ENCODE assay signal across 18 cellular contexts in the genomic region with DNA sequence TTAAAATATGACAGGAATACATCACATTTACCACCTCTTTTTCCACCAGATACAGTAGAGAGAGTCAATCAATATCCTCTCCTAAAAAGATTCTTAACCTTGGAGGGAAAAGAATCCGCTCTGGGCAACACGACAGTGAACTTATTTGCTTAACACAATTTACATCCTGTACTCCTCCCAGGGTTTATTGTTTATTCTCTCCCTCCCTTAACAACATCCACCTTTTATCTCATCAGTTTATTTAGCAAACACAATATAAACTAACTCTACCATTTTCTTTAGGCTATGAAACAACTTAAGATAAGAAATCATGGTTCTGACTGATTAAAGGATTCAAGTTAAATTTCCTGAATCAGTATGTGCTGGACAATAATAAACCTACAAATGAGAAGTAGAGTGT. TPM values are rescaled to one million over a fixed set of nuclear protein-coding genes. Genes with fewer than 3 reads are reported as not detected.
DNase-seq lines count a peak whose midpoint lies in the region; ATAC-seq and TF ChIP-seq lines count a peak whose summit lies in the region.
"Had no signal": no experiment of that assay in that cellular context is flagged by ENCODE, and none has a peak within 500 bp of the region (broad histone marks: within the 10 kb centered on the region; RNA-seq: fewer than 3 reads in every experiment).

No MANE protein-coding gene starts in this region.

- no peak for DNase-seq in epithelial cell of prostate (ENCODE audit: low read depth, low spot score)
- no peak for DNase-seq in MG63
- DNase-seq in NCI-H1436 (lab: John Stamatoyannopoulos, UW) = no peak
- DNase-seq in NCI-H446 (lab: John Stamatoyannopoulos, UW) = no peak
- DNase-seq in kidney glomerular epithelial cell (lab: John Stamatoyannopoulos, UW) = no peak
- DNase-seq: activated CD4-positive, alpha-beta memory T cell treated with anti-CD3 and anti-CD28 coated beads for 36 hours; activated gamma-delta T cell treated with Interleukin-2 at 50 U/mL for 16 hours; left ventricle myocardium inferior; NCI-H1048; NCI-H446 treated with DMSO at 0.1 percent for 48 hours; sigmoid colon; stimulated activated naive CD4-positive, alpha-beta T cell treated with Interleukin-2 at 50 U/mL for 16 hours; T1000 had no signal

- TF ChIP-seq CTCF in DOHH2 (IDR thresholded peaks at IDR 0.05; ENCODE audit: low read depth, low read length, poor library complexity, severe bottlenecking) = no peak

- H3K27ac ChIP-seq in DOHH2 (ENCODE audit: low read depth, low read length) (peak overlapping the region; percentile 61), epithelial cell of prostate (peak overlapping the region; percentile 9)
- H3K27ac ChIP-seq: breast epithelium, left ventricle myocardium inferior, sigmoid colon had no signal

- no peaks in the 10 kb centered on the region; the same call in 1 of the 2 replicates for H3K36me3 ChIP-seq in DOHH2 (ENCODE audit: control insufficient read depth, low read length)
- H3K36me3 ChIP-seq in MG63 = no peaks in the 10 kb centered on the region
- H3K36me3 ChIP-seq: breast epithelium, left ventricle myocardium inferior, sigmoid colon had no signal

- H4K20me1 ChIP-seq in DOHH2 (ENCODE audit: control insufficient read depth, insufficient read depth, low read depth, low read length) = no peaks in the 10 kb centered on the region; the same call in 1 of the 2 replicates

- H3K9me3 ChIP-seq in DOHH2 (ENCODE audit: control insufficient read depth, insufficient read depth, low read length) (no peaks in the 10 kb centered on the region), MG63 (no peaks in the 10 kb centered on the region)
- H3K9me3 ChIP-seq: breast epithelium, left ventricle myocardium inferior, sigmoid colon had no signal

- H3K4me1 ChIP-seq in DOHH2 (ENCODE audit: control insufficient read depth, low read length) = peaks cover 23% of the 10 kb centered on the region
- H3K4me1 ChIP-seq: breast epithelium had no signal

- peak overlapping the region; percentile 64 for H3K4me2 ChIP-seq in DOHH2 (ENCODE audit: low read length)

- H3K4me3 ChIP-seq in DOHH2 (ENCODE audit: low read length) = peak overlapping the region; percentile 43
- H3K4me3 ChIP-seq in MG63 = no peak overlapping the region
- H3K4me3 ChIP-seq: BLaER1 treated with 17β-estradiol and CSF1 and Interleukin-3, amounts not matched to agents 10 nM and 100 nM; breast epithelium; left ventricle myocardium inferior; sigmoid colon had no signal

- ATAC-seq in GM19452 (IDR thresholded peaks at IDR 0.05; ENCODE audit: unreplicated experiment) (peak; percentile 26), HG03159 (IDR thresholded peaks at IDR 0.05; ENCODE audit: unreplicated experiment) (peak; percentile 21)

- H3K9me2 ChIP-seq in DOHH2 (replicated peaks; ENCODE audit: control insufficient read depth, low read length) = no peaks in the 10 kb centered on the region

- H3F3A ChIP-seq in DOHH2 (ENCODE audit: control insufficient read depth, insufficient read depth) = peaks cover 7% of the 10 kb centered on the region; the same call in 1 of the 2 replicates

- H3K27me3 ChIP-seq in DOHH2 (ENCODE audit: control insufficient read depth, low read length) (no peaks in the 10 kb centered on the region), MG63 (no peaks in the 10 kb centered on the region)
- H3K27me3 ChIP-seq: BLaER1 treated with 17β-estradiol and CSF1 and Interleukin-3, amounts not matched to agents 10 nM and 100 nM; breast epithelium; sigmoid colon had no signal

- peaks cover 31% of the 10 kb centered on the region for H3K79me2 ChIP-seq in DOHH2 (ENCODE audit: control insufficient read depth, low read length)

RNA-seq across cellular contexts. Expression of a gene that starts 50.9 kb away (rescaled TPM):
- total RNA-seq in MG63 (2014; rRNA removed; shearing (Covaris generic); ENCODE audit: low replicate concordance) = 7.6 and 11.1 TPM in 2 replicates

RNA-seq across cellular contexts. Expression of a gene that starts 51.2 kb away (rescaled TPM):
- 10.9 and 24.0 TPM in 2 replicates for total RNA-seq in MG63 (2014; rRNA removed; shearing (Covaris generic); ENCODE audit: low replicate concordance)
